Comparison of ENCODE assay signal across 1 cellular context in genomic region chr6:30767158-30767943, GRCh38.
TF ChIP-seq lines count a peak whose summit lies in the region.

No MANE protein-coding gene starts in this region.

TF ChIP-seq in GM23338, 12 proteins besides CTCF, POLR2A, EP300 and RAD21 (continued from another document):
- TF ChIP-seq ZNF462 (CRISPR knock-in tag; IDR thresholded peaks at IDR 0.05): no peak
